Comparison of ENCODE assay signal across 8 cellular contexts in genomic region chr4:77156912-77157858, GRCh38. TPM values are rescaled to one million over a fixed set of nuclear protein-coding genes. Genes with fewer than 3 reads are reported as not detected.
DNase-seq lines count a peak whose midpoint lies in the region; ATAC-seq lines count a peak whose summit lies in the region.

TSS of gene CCNG2 (plus strand) at chr4:77157207. CDS start at chr4:77158533, 1,326 bp downstream.

- H3K36me3 ChIP-seq in ACC112 (ENCODE audit: insufficient read depth, low read length), result peaks cover 5% of the 10 kb centered on the region; the same call in 1 of the 2 replicates

- H3K9me3 Mint-ChIP-seq in activated CD4-positive, alpha-beta memory T cell treated with anti-CD3 and anti-CD28 coated beads, Interleukin-2, amount 10 ng/mL, durations not matched to agents 7 days and 5 days, result no peaks in the 10 kb centered on the region
- H3K9me3 Mint-ChIP-seq in memory B cell, result no peaks in the 10 kb centered on the region

- peaks cover 47% of the 10 kb centered on the region for H3K4me1 Mint-ChIP-seq in activated CD4-positive, alpha-beta memory T cell treated with anti-CD3 and anti-CD28 coated beads, Interleukin-2, amount 10 ng/mL, durations not matched to agents 7 days and 5 days
- H3K4me1 Mint-ChIP-seq in memory B cell, result peaks cover 39% of the 10 kb centered on the region

- POLR2A ChIA-PET in activated CD4-positive, alpha-beta memory T cell treated with anti-CD3 and anti-CD28 coated beads, Interleukin-2, amount 10 ng/mL, durations not matched to agents 7 days and 5 days (lab: Charles Lee), result interaction anchor here (0.9 to 7.1 kb wide), 13 partner anchors 9 to 1009 kb away, joined by 3 to 79 read pairs (median 4); partner anchors contain the start of genes CCNI and NUP54

- peak within 1 kb of the TSS; percentile 82 for H3K4me3 ChIP-seq in ACC112 (ENCODE audit: low read depth, low read length)

- peak within 1 kb of the TSS; percentile 82 for H3K27ac ChIP-seq in ACC112 (ENCODE audit: low read depth, low read length)

- peaks cover 6% of the 10 kb centered on the region for H3K79me2 ChIP-seq in ACC112 (ENCODE audit: control insufficient read depth, insufficient read depth, low read length, unreplicated experiment)

- H3K27me3 Mint-ChIP-seq in activated CD4-positive, alpha-beta memory T cell treated with anti-CD3 and anti-CD28 coated beads, Interleukin-2, amount 10 ng/mL, durations not matched to agents 7 days and 5 days, result no peaks in the 10 kb centered on the region
- no peaks in the 10 kb centered on the region for H3K27me3 Mint-ChIP-seq in memory B cell

- DNase-seq in NCI-H748 (lab: John Stamatoyannopoulos, UW; ENCODE audit: unreplicated experiment) (peak; percentile 97), ecto neural progenitor cell (ENCODE audit: low spot score) (peak; percentile 97), memory B cell (ENCODE audit: low spot score in 2 of 2) (peak; percentile 51 to 97)
- DNase-seq in activated CD4-positive, alpha-beta memory T cell treated with anti-CD3 and anti-CD28 coated beads, Interleukin-2, amount 10 ng/mL, durations not matched to agents 7 days and 5 days, result peak; percentile 83
- DNase-seq in stimulated activated CD8-positive, alpha-beta memory T cell treated with anti-CD3 and anti-CD28 coated beads, Interleukin-12 subunit alpha, Interleukin-12 subunit beta, amount 100 ng/mL, for 1 hour (ENCODE audit: low read depth), result peak; percentile 80

- H3K4me3 Mint-ChIP-seq in activated CD4-positive, alpha-beta memory T cell treated with anti-CD3 and anti-CD28 coated beads, Interleukin-2, amount 10 ng/mL, durations not matched to agents 7 days and 5 days, result peak within 1 kb of the TSS; percentile 98
- peak within 1 kb of the TSS; percentile 100 for H3K4me3 Mint-ChIP-seq in memory B cell

- peaks cover 12% of the 10 kb centered on the region for H3K4me1 ChIP-seq in ACC112 (ENCODE audit: control insufficient read depth, insufficient read depth, low read length, unreplicated experiment)

- ATAC-seq in GM19023 (IDR thresholded peaks at IDR 0.05; ENCODE audit: unreplicated experiment) (peak; percentile 22), HG03280 (IDR thresholded peaks at IDR 0.05; ENCODE audit: unreplicated experiment) (peak; percentile 25), memory B cell (ENCODE audit: low read depth) (peak; percentile 33)

- peaks cover 39% of the 10 kb centered on the region for H3K36me3 Mint-ChIP-seq in activated CD4-positive, alpha-beta memory T cell treated with anti-CD3 and anti-CD28 coated beads, Interleukin-2, amount 10 ng/mL, durations not matched to agents 7 days and 5 days (ENCODE audit: low read depth)
- peaks cover 12% of the 10 kb centered on the region for H3K36me3 Mint-ChIP-seq in memory B cell

- H3K27ac Mint-ChIP-seq in activated CD4-positive, alpha-beta memory T cell treated with anti-CD3 and anti-CD28 coated beads, Interleukin-2, amount 10 ng/mL, durations not matched to agents 7 days and 5 days, result peak within 1 kb of the TSS; percentile 90
- H3K27ac Mint-ChIP-seq in memory B cell, result peak within 1 kb of the TSS; percentile 97

- 0 out of 2 replicates have a peak, but pooled peaks cover 4% of the 10 kb centered on the region for H3K27me3 ChIP-seq in ACC112 (ENCODE audit: insufficient read depth, low read length)

- H2AFZ ChIP-seq in ACC112 (ENCODE audit: low read length, unreplicated experiment), result peak within 1 kb of the TSS; percentile 93

- CTCF ChIA-PET in activated CD4-positive, alpha-beta memory T cell treated with anti-CD3 and anti-CD28 coated beads, Interleukin-2, amount 10 ng/mL, durations not matched to agents 7 days and 5 days (lab: Charles Lee), result interaction anchor here (1.9 kb wide), 1 partner anchor 62 kb away, joined by 9 read pairs; no protein-coding TSS in a partner anchor

RNA-seq across cellular contexts. Expression of gene CCNG2, which starts in this region (rescaled TPM):
- 10 to 100 TPM; 48.7 to 50.4 TPM for total RNA-seq in activated CD4-positive, alpha-beta memory T cell treated with anti-CD3 and anti-CD28 coated beads, Interleukin-2, amount 10 ng/mL, durations not matched to agents 7 days and 5 days

Comparison
In these comparisons a context has a peak if more than half of its experiments do, and no peak if none do; other contexts are left out.
1. Peak in every context shown above with its lines: DNase-seq, ATAC-seq, H3K4me3 ChIP-seq and H3K27ac ChIP-seq.